Comparison of ENCODE assay signal across 12 cellular contexts in genomic region chr3:172918165-172918564, GRCh38.
DNase-seq lines count a peak whose midpoint lies in the region; ATAC-seq and TF ChIP-seq lines count a peak whose summit lies in the region.
"Had no signal": no experiment of that assay in that cellular context is flagged by ENCODE, and none has a peak within 500 bp of the region (broad histone marks: within the 10 kb centered on the region; RNA-seq: fewer than 3 reads in every experiment).

No MANE protein-coding gene starts in this region.

- no peaks in the 10 kb centered on the region for H4K20me1 ChIP-seq in osteoblast (ENCODE audit: insufficient read depth, low read length)

- intact Hi-C loops in right lobe of liver (cut with DNase I) (no loop called here), prostate gland (cut with DNase I) (no loop called here)

- no peaks in the 10 kb centered on the region for H3K27me3 ChIP-seq in right lobe of liver
- no peaks in the 10 kb centered on the region for H3K27me3 ChIP-seq in osteoblast (ENCODE audit: insufficient read depth, low read length)
- H3K27me3 ChIP-seq in prostate gland (replicated peaks; ENCODE audit: insufficient read depth), result no peaks in the 10 kb centered on the region

- H3K4me1 ChIP-seq in right lobe of liver (peaks cover 0 to 4% (median 0%) of the 10 kb centered on the region in 4 donors), osteoblast (ENCODE audit: insufficient read depth, low read length) (no peaks in the 10 kb centered on the region), prostate gland (replicated peaks) (no peaks in the 10 kb centered on the region)

- 5% methylated on average over 3 of the region's 3 CpGs for WGBS in right lobe of liver (ENCODE audit: insufficient coverage, low coverage, low lambda C conversion rate, missing lambda C conversion rate)
- 25% methylated on average over 3 of the region's 3 CpGs for WGBS in prostate gland

- no peak overlapping the region for H2AFZ ChIP-seq in osteoblast (ENCODE audit: low read length)

- H3K79me2 ChIP-seq in osteoblast (ENCODE audit: insufficient read depth, low read length), result no peaks in the 10 kb centered on the region

- TF ChIP-seq POLR2A in right lobe of liver (IDR thresholded peaks at IDR 0.05), result no peak
- no peak for TF ChIP-seq POLR2A in prostate gland (IDR thresholded peaks at IDR 0.05)

- TF ChIP-seq CTCF in right lobe of liver (IDR thresholded peaks at IDR 0.05) (no peak), osteoblast (IDR thresholded peaks at IDR 0.05; ENCODE audit: extremely low read depth, low read depth, low read length) (no peak), prostate gland (IDR thresholded peaks at IDR 0.05) (no peak)

- H3K9me3 ChIP-seq in right lobe of liver (no peaks in the 10 kb centered on the region), osteoblast (ENCODE audit: low read depth, low read length) (no peaks in the 10 kb centered on the region), prostate gland (no peaks in the 10 kb centered on the region)

- no peak overlapping the region for H3K4me2 ChIP-seq in osteoblast (ENCODE audit: insufficient read depth, low read length)

- no peaks in the 10 kb centered on the region for H3K36me3 ChIP-seq in right lobe of liver
- H3K36me3 ChIP-seq in osteoblast (ENCODE audit: insufficient read depth, low read length), result no peaks in the 10 kb centered on the region
- H3K36me3 ChIP-seq in prostate gland, result no peaks in the 10 kb centered on the region

- H3K27ac ChIP-seq in right lobe of liver, result peak overlapping the region in 1 of 3 donors; percentile 57
- no peak overlapping the region for H3K27ac ChIP-seq in osteoblast (ENCODE audit: low read depth, low read length)
- H3K27ac ChIP-seq in prostate gland, result peak overlapping the region in 1 of 2 donors; percentile 4

- DNase-seq in COR-L47 (lab: John Stamatoyannopoulos, UW), result peak; percentile 80
- peak; percentile 51 for DNase-seq in NCI-H1417 treated with DMSO at 0.1 percent for 48 hours (lab: John Stamatoyannopoulos, UW)
- DNase-seq in astrocyte of the hippocampus (ENCODE audit: low read depth, low spot score), result peak; percentile 75
- peak in 1 of 3 donors; percentile 27 for DNase-seq in right lobe of liver
- no peak for DNase-seq in osteoblast (ENCODE audit: insufficient read length, low spot score, missing footprints)
- no peak for DNase-seq in prostate gland (ENCODE audit: low spot score)
- DNase-seq: activated CD4-positive, alpha-beta T cell treated with anti-CD3 and anti-CD28 coated beads for 1 hour; CD4-positive, CD25-positive, alpha-beta regulatory T cell; GOT3; nucleus accumbens had no signal

- ATAC-seq in right lobe of liver (peak; percentile 62 to 82 (median 72)), GM21576 (IDR thresholded peaks at IDR 0.05; ENCODE audit: unreplicated experiment) (no peak), HG03342 (IDR thresholded peaks at IDR 0.05; ENCODE audit: unreplicated experiment) (no peak)

- no peak overlapping the region for H3K4me3 ChIP-seq in right lobe of liver
- no peak overlapping the region for H3K4me3 ChIP-seq in osteoblast (ENCODE audit: insufficient read depth, low read length)
- H3K4me3 ChIP-seq in prostate gland, result no peak overlapping the region

Comparison
In these comparisons a context has a peak if more than half of its experiments do, and no peak if none do; other contexts are left out.
1. DNase-seq: peak in COR-L47 (single experiment), NCI-H1417 treated with DMSO at 0.1 percent for 48 hours (single experiment) and astrocyte of the hippocampus (single experiment); none in osteoblast (single experiment) and prostate gland (single experiment).
2. ATAC-seq: peak in right lobe of liver (4 of 4); none in GM21576 (single experiment) and HG03342 (single experiment).